1 cellular context compared by ENCODE assay signal in genomic region chr17:15260376-15261062, GRCh38.
TF ChIP-seq lines count a peak whose summit lies in the region.

No MANE protein-coding gene starts in this region.

TF ChIP-seq in GM23338, 12 proteins besides CTCF, POLR2A, EP300 and RAD21 (continued from another document):
- no peak for TF ChIP-seq REST (IDR thresholded peaks at IDR 0.05; ENCODE audit: unreplicated experiment)
- no peak for TF ChIP-seq NANOG (IDR thresholded peaks at IDR 0.05; ENCODE audit: borderline replicate concordance)
- 0 out of 2 replicates have a peak, but pooled peaks have one; percentile 52 for TF ChIP-seq ZNF114 (CRISPR knock-in tag; IDR thresholded peaks at IDR 0.05)
- no peak for TF ChIP-seq JUNB (IDR thresholded peaks at IDR 0.05; ENCODE audit: unreplicated experiment)
